In genomic region chr3:36446230-36446629, GRCh38 we compare ENCODE assay signal across 1 cellular context.
TF ChIP-seq lines count a peak whose summit lies in the region.

No MANE protein-coding gene starts in this region.

TF ChIP-seq in SK-N-SH, 30 proteins besides CTCF, POLR2A, EP300 and RAD21 (continued from another document):
- no peak for TF ChIP-seq REST (IDR thresholded peaks at IDR 0.05; ENCODE audit: low read depth, low read length)
- no peak for TF ChIP-seq JUND (IDR thresholded peaks at IDR 0.05)
- no peak for TF ChIP-seq NFIC (IDR thresholded peaks at IDR 0.05; ENCODE audit: borderline replicate concordance)
- TF ChIP-seq SIN3A (IDR thresholded peaks at IDR 0.05; ENCODE audit: borderline replicate concordance, low read depth, low read length): no peak
- TF ChIP-seq RXRA (IDR thresholded peaks at IDR 0.05; ENCODE audit: borderline replicate concordance, low read depth): no peak
